Comparison of ENCODE assay signal across 1 cellular context in genomic region chr1:62832276-62832675, GRCh38.
TF ChIP-seq lines count a peak whose summit lies in the region.

No MANE protein-coding gene starts in this region.

TF ChIP-seq in GM23338, 12 proteins besides CTCF, POLR2A, EP300 and RAD21 (continued from another document):
- TF ChIP-seq ZNF462 (CRISPR knock-in tag; IDR thresholded peaks at IDR 0.05) (no peak), NANOG (IDR thresholded peaks at IDR 0.05; ENCODE audit: borderline replicate concordance) (no peak), ETS1 (IDR thresholded peaks at IDR 0.05) (no peak), ZNF114 (CRISPR knock-in tag; IDR thresholded peaks at IDR 0.05) (no peak)
TF ChIP-seq in GM23338: peak in this region for 0.
